ENCODE assay signal across 21 cellular contexts in the genomic region with DNA sequence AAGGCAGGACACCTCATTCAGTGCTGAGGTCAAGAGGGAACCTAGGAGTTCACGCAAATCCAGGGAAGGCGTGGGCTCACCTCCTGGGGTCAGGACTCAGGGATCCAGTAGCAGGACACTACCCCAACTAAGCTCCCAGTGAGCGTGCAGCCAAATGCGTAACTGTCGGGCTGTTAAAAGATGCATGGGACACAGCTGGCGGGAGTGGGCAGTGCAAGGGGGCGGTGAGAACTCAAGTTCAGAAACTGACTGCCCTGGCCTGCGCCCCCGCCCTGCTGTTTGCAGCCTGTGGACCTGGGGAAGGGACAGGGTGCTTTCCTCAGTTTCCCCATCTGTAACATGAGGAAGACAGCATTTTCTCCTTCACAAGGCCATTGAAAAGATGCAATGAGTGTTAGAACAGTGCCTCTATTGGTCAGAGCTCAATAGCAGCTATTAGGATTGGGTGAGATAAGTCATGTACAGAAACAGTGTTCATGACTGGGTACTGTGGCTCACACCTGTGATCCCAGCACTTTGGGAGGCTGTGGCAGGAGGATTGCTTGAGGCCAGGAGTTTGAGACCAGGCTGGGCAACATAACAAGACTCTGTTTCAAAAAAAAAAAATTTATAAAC. TPM values are rescaled to one million over a fixed set of nuclear protein-coding genes. Genes with fewer than 3 reads are reported as not detected.
DNase-seq lines count a peak whose midpoint lies in the region; ATAC-seq, FAIRE-seq and TF ChIP-seq lines count a peak whose summit lies in the region.
"Had no signal": no experiment of that assay in that cellular context is flagged by ENCODE, and none has a peak within 500 bp of the region (broad histone marks: within the 10 kb centered on the region; RNA-seq: fewer than 3 reads in every experiment).

No MANE protein-coding gene starts in this region.

- intact Hi-C loops in HepG2 (cut with micrococcal nuclease; ENCODE audit: unreplicated experiment): no loop called here
- intact Hi-C loops in right lobe of liver (cut with DNase I): no loop called here

- H3K9ac ChIP-seq in HepG2 (ENCODE audit: insufficient read depth, low read depth, low read length) (no peak overlapping the region), Loucy (ENCODE audit: low read depth, low read length, poor library complexity, severe bottlenecking) (no peak overlapping the region)
- H3K9ac ChIP-seq: BLaER1, GM23248 had no signal

- no peaks in the 10 kb centered on the region for H3K4me1 Mint-ChIP-seq in chondrocyte (ENCODE audit: low read depth)
- H3K4me1 Mint-ChIP-seq in stimulated activated naive CD8-positive, alpha-beta T cell treated with anti-CD3 and anti-CD28 coated beads, Interleukin-15, amount 100 ng/mL, for 72 hours: peaks cover 5% of the 10 kb centered on the region
- H3K4me1 Mint-ChIP-seq: activated B cell treated with CpG ODN at 0.5 μM for 24 hours, immature natural killer cell had no signal

- TF ChIP-seq POLR2A in HepG2 (IDR thresholded peaks at IDR 0.05; ENCODE audit: insufficient read depth in 1 of 2, low read depth in 2 of 2, low read length in 2 of 2) (no peak), right lobe of liver (IDR thresholded peaks at IDR 0.05) (no peak)

- no peaks in the 10 kb centered on the region for H3K9me2 ChIP-seq in Loucy (replicated peaks; ENCODE audit: low read depth, low read length)

- in situ Hi-C loops in HepG2 (cut with HindIII; ENCODE audit: extremely low pct_ligation_motif_present, low pct_unique_long_range_greater_than_20kb): no loop called here

- POLR2A ChIA-PET in HepG2 (lab: Yijun Ruan, JAX): interaction anchor here (1.2 to 3.6 kb wide), 3 partner anchors 13 to 27 kb away, joined by 3 to 11 read pairs (median 5); a partner anchor contains a TSS

- CTCF ChIA-PET in HepG2 (lab: Yijun Ruan, JAX; ENCODE audit: low intra/inter-chr PET ratio, low total read pairs): no interaction called here

- H3K36me3 ChIP-seq in HepG2 (replicated peaks in 1 of 2; ENCODE audit: control insufficient read depth in 1 of 2, insufficient read depth in 2 of 2, low read length in 2 of 2) (peaks cover 3% of the 10 kb centered on the region in 2 experiments; a peak in 2 of 5 replicates), right lobe of liver (peaks cover 0 to 58% (median 18%) of the 10 kb centered on the region in 4 donors), Loucy (ENCODE audit: insufficient read depth, low read length) (no peaks in the 10 kb centered on the region)

- BruUV-seq in HepG2 (replicated peaks; lab: Mats Ljungman, UMichigan): no TSS peak

- H3K9me3 Mint-ChIP-seq in chondrocyte (ENCODE audit: low read depth): no peaks in the 10 kb centered on the region
- no peaks in the 10 kb centered on the region for H3K9me3 Mint-ChIP-seq in stimulated activated naive CD8-positive, alpha-beta T cell treated with anti-CD3 and anti-CD28 coated beads, Interleukin-15, amount 100 ng/mL, for 72 hours
- H3K9me3 Mint-ChIP-seq: activated B cell treated with CpG ODN at 0.5 μM for 24 hours, immature natural killer cell had no signal

- H3F3A ChIP-seq in Loucy (ENCODE audit: low read depth): no peaks in the 10 kb centered on the region

- H3K27ac ChIP-seq in HepG2 (ENCODE audit: extremely low read length, insufficient read depth, low read length) (no peak overlapping the region), right lobe of liver (no peak overlapping the region)
- H3K27ac ChIP-seq: BLaER1, colonic mucosa, epithelial cell of prostate, GM23248, suprapubic skin had no signal

- DNase-seq in HepG2 (ENCODE audit: low spot score): no peak
- DNase-seq in right lobe of liver: no peak
- DNase-seq in chondrocyte (ENCODE audit: low spot score): no peak
- DNase-seq in stimulated activated naive CD8-positive, alpha-beta T cell treated with anti-CD3 and anti-CD28 coated beads, Interleukin-15, amount 100 ng/mL, for 72 hours: no peak
- no peak for DNase-seq in SIG-M5 treated with dmso at 0.1 percent for 504 hours (lab: John Stamatoyannopoulos, UW; ENCODE audit: unreplicated experiment)
- DNase-seq: activated B cell treated with CpG ODN at 0.5 μM for 24 hours; activated CD8-positive, alpha-beta memory T cell treated with anti-CD3 and anti-CD28 coated beads, Interleukin-2, amount 50 U/mL, for 4 hours; amniotic stem cell; colonic mucosa; DMS153; GM23248; immature natural killer cell; NCI-H774; RPMI8226 had no signal

- FAIRE-seq in HepG2 (lab: Jason Lieb, UNC): peak; percentile 30
- FAIRE-seq: HTR-8/SVneo had no signal

- peak overlapping the region; percentile 54 for H3K27ac Mint-ChIP-seq in chondrocyte (ENCODE audit: unreplicated experiment)
- H3K27ac Mint-ChIP-seq in stimulated activated naive CD8-positive, alpha-beta T cell treated with anti-CD3 and anti-CD28 coated beads, Interleukin-15, amount 100 ng/mL, for 72 hours: peak overlapping the region in 1 of 2 donors; percentile 52
- H3K27ac Mint-ChIP-seq: activated B cell treated with CpG ODN at 0.5 μM for 24 hours had no signal

- H3K4me3 ChIP-seq in HepG2 (replicated peaks in 1 of 3; ENCODE audit: insufficient read depth in 1 of 3, low read depth in 2 of 3, low read length in 3 of 3) (no peak overlapping the region), right lobe of liver (no peak overlapping the region), Loucy (ENCODE audit: low read length, poor library complexity, severe bottlenecking) (no peak overlapping the region)
- H3K4me3 ChIP-seq: BLaER1, colonic mucosa, GM23248, suprapubic skin had no signal

- H3K27me3 ChIP-seq in HepG2 (ENCODE audit: control insufficient read depth in 1 of 2, insufficient read depth in 2 of 2, low read length in 2 of 2) (no peaks in the 10 kb centered on the region), right lobe of liver (no peaks in the 10 kb centered on the region), Loucy (ENCODE audit: insufficient read depth, low read length, poor library complexity, severe bottlenecking) (no peaks in the 10 kb centered on the region)
- H3K27me3 ChIP-seq: BLaER1, colonic mucosa, suprapubic skin had no signal

- H3K4me1 ChIP-seq in HepG2 (ENCODE audit: insufficient read depth, low read length) (no peaks in the 10 kb centered on the region), right lobe of liver (no peaks in the 10 kb centered on the region), Loucy (ENCODE audit: insufficient read depth, low read length, poor library complexity, severe bottlenecking) (no peaks in the 10 kb centered on the region)
- H3K4me1 ChIP-seq: BLaER1, colonic mucosa, suprapubic skin had no signal

- H3K36me3 Mint-ChIP-seq in chondrocyte (ENCODE audit: low read depth): peaks cover 33% of the 10 kb centered on the region

- TF ChIP-seq RAD21 in HepG2 (CRISPR knock-in tag; IDR thresholded peaks at IDR 0.05): no peak

- H3K27me3 Mint-ChIP-seq in chondrocyte (ENCODE audit: low read depth): no peaks in the 10 kb centered on the region
- H3K27me3 Mint-ChIP-seq in stimulated activated naive CD8-positive, alpha-beta T cell treated with anti-CD3 and anti-CD28 coated beads, Interleukin-15, amount 100 ng/mL, for 72 hours: no peaks in the 10 kb centered on the region
- H3K27me3 Mint-ChIP-seq: activated B cell treated with CpG ODN at 0.5 μM for 24 hours had no signal

- H3K9me3 ChIP-seq in HepG2 (ENCODE audit: low read length): no peaks in the 10 kb centered on the region
- no peaks in the 10 kb centered on the region for H3K9me3 ChIP-seq in right lobe of liver
- H3K9me3 ChIP-seq in Loucy (ENCODE audit: insufficient read depth, low read depth, low read length): no peaks in the 10 kb centered on the region
- H3K9me3 ChIP-seq: BLaER1, colonic mucosa, suprapubic skin had no signal

- H3K79me2 ChIP-seq in HepG2 (ENCODE audit: insufficient read depth, low read length) (no peaks in the 10 kb centered on the region), Loucy (ENCODE audit: insufficient read depth, low read length) (no peaks in the 10 kb centered on the region)

- peak; percentile 52 for ATAC-seq in HepG2
- no peak for ATAC-seq in right lobe of liver
- ATAC-seq in stimulated activated naive CD8-positive, alpha-beta T cell treated with anti-CD3 and anti-CD28 coated beads, Interleukin-15, amount 100 ng/mL, for 72 hours: peak; percentile 54
- no peak for ATAC-seq in HG03378 (IDR thresholded peaks at IDR 0.05; ENCODE audit: unreplicated experiment)
- ATAC-seq in GM18861 (IDR thresholded peaks at IDR 0.05; ENCODE audit: unreplicated experiment): no peak

- H3K4me3 Mint-ChIP-seq in chondrocyte (ENCODE audit: unreplicated experiment): no peak overlapping the region
- H3K4me3 Mint-ChIP-seq in stimulated activated naive CD8-positive, alpha-beta T cell treated with anti-CD3 and anti-CD28 coated beads, Interleukin-15, amount 100 ng/mL, for 72 hours: no peak overlapping the region
- H3K4me3 Mint-ChIP-seq: activated B cell treated with CpG ODN at 0.5 μM for 24 hours, immature natural killer cell had no signal

- TF ChIP-seq EP300 in HepG2 (IDR thresholded peaks at IDR 0.05; ENCODE audit: low read depth in 2 of 2, low read length in 2 of 2) (no peak), HepG2 (CRISPR knock-in tag; IDR thresholded peaks at IDR 0.05; ENCODE audit: borderline replicate concordance) (no peak)

- WGBS in HepG2 (ENCODE audit: low lambda C conversion rate): 97% methylated on average over 9 of the region's 9 CpGs
- 92% methylated on average over 2 of the region's 9 CpGs for WGBS in right lobe of liver (ENCODE audit: insufficient coverage, low coverage, low lambda C conversion rate, missing lambda C conversion rate)

- TF ChIP-seq CTCF in HepG2 (CRISPR knock-in tag; IDR thresholded peaks at IDR 0.05) (peak; percentile 26; the same call in 1 of the 2 replicates), right lobe of liver (IDR thresholded peaks at IDR 0.05) (peak in 1 of 4 donors; percentile 7), Loucy (conservative IDR thresholded peaks at IDR 0.05; ENCODE audit: low read length) (peak; percentile 50), chondrocyte (IDR thresholded peaks at IDR 0.05) (no peak)

- H3K4me2 ChIP-seq in HepG2 (ENCODE audit: low read depth, low read length) (no peak overlapping the region), Loucy (ENCODE audit: low read depth, low read length, poor library complexity, severe bottlenecking) (no peak overlapping the region)
- H3K4me2 ChIP-seq: BLaER1 had no signal

- H2AFZ ChIP-seq in HepG2 (ENCODE audit: low read length): no peak overlapping the region
- H2AFZ ChIP-seq in Loucy (ENCODE audit: low read length): no peak overlapping the region
- H2AFZ ChIP-seq: GM23248 had no signal

- H4K20me1 ChIP-seq in HepG2 (ENCODE audit: insufficient read depth, low read length): no peaks in the 10 kb centered on the region
- no peaks in the 10 kb centered on the region for H4K20me1 ChIP-seq in Loucy (ENCODE audit: insufficient read depth, low read length, poor library complexity, severe bottlenecking)
- H4K20me1 ChIP-seq: BLaER1 had no signal

RNA-seq across cellular contexts. Expression of a gene that starts 20.2 kb away (rescaled TPM):
- total RNA-seq in HepG2 (2016; rRNA removed; fragmentation: Illumina TruSeq; extraction: Trizol) (39.2 and 54.9 TPM in 2 replicates), right lobe of liver (10 to 100 TPM; 35.1 to 96.6 (median 58.2) TPM), chondrocyte (73.5 to 79.7 TPM (median 78.3 TPM) in 3 replicates)
- total RNA-seq in HepG2 (2016; cell fraction: cytosol; rRNA removed; fragmentation: Illumina TruSeq; extraction: Trizol; ENCODE audit: low read depth): 23.3 and 32.6 TPM in 2 replicates
- total RNA-seq in HepG2 (2016; cell fraction: insoluble cytoplasmic fraction; rRNA removed; fragmentation: Illumina TruSeq; extraction: Trizol): 43.4 and 55.7 TPM in 2 replicates
- 45.8 and 63.4 TPM in 2 replicates for total RNA-seq in HepG2 (2016; cell fraction: membrane; rRNA removed; fragmentation: Illumina TruSeq; extraction: Trizol)
- 32.9 and 36.1 TPM in 2 replicates for total RNA-seq in HepG2 (2016; cell fraction: nucleus; rRNA removed; fragmentation: Illumina TruSeq; extraction: Trizol)
- polyA plus RNA-seq in HepG2 (2011; rRNA removed): 97.5 and 109 TPM in 2 replicates
- polyA plus RNA-seq in HepG2 (2011; cell fraction: cytosol; rRNA removed): 106 and 126 TPM in 2 replicates
- 59.6 and 70.3 TPM in 2 replicates for polyA plus RNA-seq in HepG2 (2011; cell fraction: nucleus; rRNA removed)
- polyA plus RNA-seq in HepG2 (2012): 53.5 and 77.9 TPM in 2 replicates
- 28.1 and 42.6 TPM in 2 replicates for polyA plus RNA-seq in HepG2 (2016; cell fraction: cytosol; fragmentation: Illumina TruSeq; extraction: Trizol; ENCODE audit: low read depth)
- polyA plus RNA-seq in HepG2 (2016; cell fraction: insoluble cytoplasmic fraction; fragmentation: Illumina TruSeq; extraction: Trizol; ENCODE audit: low read depth): 49.9 and 51.9 TPM in 2 replicates
- 49.0 and 62.7 TPM in 2 replicates for polyA plus RNA-seq in HepG2 (2016; cell fraction: membrane; fragmentation: Illumina TruSeq; extraction: Trizol; ENCODE audit: low read depth)
- 63.3 and 67.6 TPM in 2 replicates for polyA plus RNA-seq in HepG2 (2016; cell fraction: nucleus; fragmentation: Illumina TruSeq; extraction: Trizol; ENCODE audit: insufficient read depth, low read depth)
- polyA minus RNA-seq in HepG2 (2011; rRNA and poly(A)+ RNA removed; ENCODE audit: low replicate concordance): 98.0 and 109 TPM in 2 replicates
- 39.7 and 49.2 TPM in 2 replicates for polyA minus RNA-seq in HepG2 (2011; cell fraction: cytosol; rRNA and poly(A)+ RNA removed)
- 15.5 and 25.5 TPM in 2 replicates for polyA minus RNA-seq in HepG2 (2011; cell fraction: nucleus; rRNA and poly(A)+ RNA removed)

RNA-seq across cellular contexts. Expression of a gene that starts 22.6 kb away (rescaled TPM):
- total RNA-seq in HepG2 (2016; rRNA removed; fragmentation: Illumina TruSeq; extraction: Trizol): 22.0 and 22.9 TPM in 2 replicates
- 3.2 and 3.6 TPM in 2 replicates for total RNA-seq in HepG2 (2016; cell fraction: cytosol; rRNA removed; fragmentation: Illumina TruSeq; extraction: Trizol; ENCODE audit: low read depth)
- total RNA-seq in HepG2 (2016; cell fraction: insoluble cytoplasmic fraction; rRNA removed; fragmentation: Illumina TruSeq; extraction: Trizol): 15.3 and 24.2 TPM in 2 replicates
- 7.2 and 7.3 TPM in 2 replicates for total RNA-seq in HepG2 (2016; cell fraction: membrane; rRNA removed; fragmentation: Illumina TruSeq; extraction: Trizol)
- total RNA-seq in HepG2 (2016; cell fraction: nucleus; rRNA removed; fragmentation: Illumina TruSeq; extraction: Trizol): 15.6 and 17.1 TPM in 2 replicates
- 43.5 and 65.5 TPM in 2 replicates for polyA plus RNA-seq in HepG2 (2011; rRNA removed)
- 24.9 and 28.2 TPM in 2 replicates for polyA plus RNA-seq in HepG2 (2011; cell fraction: cytosol; rRNA removed)
- 68.9 and 74.4 TPM in 2 replicates for polyA plus RNA-seq in HepG2 (2011; cell fraction: nucleus; rRNA removed)
- polyA plus RNA-seq in HepG2 (2012): 36.4 and 37.1 TPM in 2 replicates
- polyA plus RNA-seq in HepG2 (2016; cell fraction: cytosol; fragmentation: Illumina TruSeq; extraction: Trizol; ENCODE audit: low read depth): 2.1 TPM in 2 replicates
- polyA plus RNA-seq in HepG2 (2016; cell fraction: insoluble cytoplasmic fraction; fragmentation: Illumina TruSeq; extraction: Trizol; ENCODE audit: low read depth): 14.5 and 16.2 TPM in 2 replicates
- 4.3 and 4.9 TPM in 2 replicates for polyA plus RNA-seq in HepG2 (2016; cell fraction: membrane; fragmentation: Illumina TruSeq; extraction: Trizol; ENCODE audit: low read depth)
- 18.7 and 20.9 TPM in 2 replicates for polyA plus RNA-seq in HepG2 (2016; cell fraction: nucleus; fragmentation: Illumina TruSeq; extraction: Trizol; ENCODE audit: insufficient read depth, low read depth)
- polyA minus RNA-seq in HepG2 (2011; rRNA and poly(A)+ RNA removed; ENCODE audit: low replicate concordance): 233 and 295 TPM in 2 replicates
- 33.9 and 42.5 TPM in 2 replicates for polyA minus RNA-seq in HepG2 (2011; cell fraction: cytosol; rRNA and poly(A)+ RNA removed)
- 41.5 and 62.7 TPM in 2 replicates for polyA minus RNA-seq in HepG2 (2011; cell fraction: nucleus; rRNA and poly(A)+ RNA removed)
- total RNA-seq in right lobe of liver: 100 to 1,000 TPM in 2 of 6 experiments, 10 to 100 TPM in 4; 37.4 to 112 (median 77.8) TPM
- total RNA-seq in chondrocyte: 101 to 132 TPM (median 106 TPM) in 3 replicates

RNA-seq across cellular contexts. Expression of a gene that starts 26.9 kb away (rescaled TPM):
- total RNA-seq in HepG2 (2016; rRNA removed; fragmentation: Illumina TruSeq; extraction: Trizol): 66.4 and 74.5 TPM in 2 replicates
- 27.0 and 29.8 TPM in 2 replicates for total RNA-seq in HepG2 (2016; cell fraction: cytosol; rRNA removed; fragmentation: Illumina TruSeq; extraction: Trizol; ENCODE audit: low read depth)
- total RNA-seq in HepG2 (2016; cell fraction: insoluble cytoplasmic fraction; rRNA removed; fragmentation: Illumina TruSeq; extraction: Trizol): 66.8 and 70.4 TPM in 2 replicates
- total RNA-seq in HepG2 (2016; cell fraction: membrane; rRNA removed; fragmentation: Illumina TruSeq; extraction: Trizol): 60.2 and 69.2 TPM in 2 replicates
- total RNA-seq in HepG2 (2016; cell fraction: nucleus; rRNA removed; fragmentation: Illumina TruSeq; extraction: Trizol): 26.7 and 29.3 TPM in 2 replicates
- 9.8 and 9.9 TPM in 2 replicates for polyA plus RNA-seq in HepG2 (2011; rRNA removed)
- 8.4 and 11.4 TPM in 2 replicates for polyA plus RNA-seq in HepG2 (2011; cell fraction: cytosol; rRNA removed)
- 21.8 and 24.6 TPM in 2 replicates for polyA plus RNA-seq in HepG2 (2011; cell fraction: nucleus; rRNA removed)
- polyA plus RNA-seq in HepG2 (2012): 18.6 and 19.8 TPM in 2 replicates
- 35.6 and 42.4 TPM in 2 replicates for polyA plus RNA-seq in HepG2 (2016; cell fraction: cytosol; fragmentation: Illumina TruSeq; extraction: Trizol; ENCODE audit: low read depth)
- polyA plus RNA-seq in HepG2 (2016; cell fraction: insoluble cytoplasmic fraction; fragmentation: Illumina TruSeq; extraction: Trizol; ENCODE audit: low read depth): 77.4 and 82.7 TPM in 2 replicates
- 57.3 and 67.2 TPM in 2 replicates for polyA plus RNA-seq in HepG2 (2016; cell fraction: membrane; fragmentation: Illumina TruSeq; extraction: Trizol; ENCODE audit: low read depth)
- polyA plus RNA-seq in HepG2 (2016; cell fraction: nucleus; fragmentation: Illumina TruSeq; extraction: Trizol; ENCODE audit: insufficient read depth, low read depth): 45.2 and 52.8 TPM in 2 replicates
- 5.5 and 6.5 TPM in 2 replicates for polyA minus RNA-seq in HepG2 (2011; rRNA and poly(A)+ RNA removed; ENCODE audit: low replicate concordance)
- polyA minus RNA-seq in HepG2 (2011; cell fraction: cytosol; rRNA and poly(A)+ RNA removed): 4.8 and 9.2 TPM in 2 replicates
- polyA minus RNA-seq in HepG2 (2011; cell fraction: nucleus; rRNA and poly(A)+ RNA removed): 15.1 and 19.6 TPM in 2 replicates
- total RNA-seq in right lobe of liver: 10 to 100 TPM in 5 of 6 experiments, 1 to 10 TPM in 1; 8.5 to 26.1 (median 11.5) TPM
- total RNA-seq in chondrocyte: 22.3 to 40.2 TPM (median 23.0 TPM) in 3 replicates

RNA-seq across cellular contexts. Expression of a gene that starts 30.8 kb away (rescaled TPM):
- total RNA-seq in HepG2 (2016; rRNA removed; fragmentation: Illumina TruSeq; extraction: Trizol): 0.11 and 0.51 TPM in 2 replicates
- not detected in 2 replicates for total RNA-seq in HepG2 (2016; cell fraction: cytosol; rRNA removed; fragmentation: Illumina TruSeq; extraction: Trizol; ENCODE audit: low read depth)
- total RNA-seq in HepG2 (2016; cell fraction: insoluble cytoplasmic fraction; rRNA removed; fragmentation: Illumina TruSeq; extraction: Trizol): 0.76 TPM in 1 of 2 replicates, not detected in the other
- total RNA-seq in HepG2 (2016; cell fraction: membrane; rRNA removed; fragmentation: Illumina TruSeq; extraction: Trizol): 0.28 TPM in 1 of 2 replicates, not detected in the other
- 1.1 and 1.4 TPM in 2 replicates for total RNA-seq in HepG2 (2016; cell fraction: nucleus; rRNA removed; fragmentation: Illumina TruSeq; extraction: Trizol)
- polyA plus RNA-seq in HepG2 (2011; rRNA removed): 1.1 and 1.8 TPM in 2 replicates
- 0.31 and 0.38 TPM in 2 replicates for polyA plus RNA-seq in HepG2 (2011; cell fraction: cytosol; rRNA removed)
- 16.2 and 16.5 TPM in 2 replicates for polyA plus RNA-seq in HepG2 (2011; cell fraction: nucleus; rRNA removed)
- polyA plus RNA-seq in HepG2 (2012): 1.6 and 1.7 TPM in 2 replicates
- polyA plus RNA-seq in HepG2 (2016; cell fraction: cytosol; fragmentation: Illumina TruSeq; extraction: Trizol; ENCODE audit: low read depth): 0.08 TPM in 1 of 2 replicates, not detected in the other
- 0.11 and 0.41 TPM in 2 replicates for polyA plus RNA-seq in HepG2 (2016; cell fraction: insoluble cytoplasmic fraction; fragmentation: Illumina TruSeq; extraction: Trizol; ENCODE audit: low read depth)
- polyA plus RNA-seq in HepG2 (2016; cell fraction: membrane; fragmentation: Illumina TruSeq; extraction: Trizol; ENCODE audit: low read depth): 0.07 and 0.15 TPM in 2 replicates
- polyA plus RNA-seq in HepG2 (2016; cell fraction: nucleus; fragmentation: Illumina TruSeq; extraction: Trizol; ENCODE audit: insufficient read depth, low read depth): 3.5 and 3.7 TPM in 2 replicates
- 0.07 and 0.56 TPM in 2 replicates for polyA minus RNA-seq in HepG2 (2011; rRNA and poly(A)+ RNA removed; ENCODE audit: low replicate concordance)
- polyA minus RNA-seq in HepG2 (2011; cell fraction: cytosol; rRNA and poly(A)+ RNA removed): not detected in 2 replicates
- polyA minus RNA-seq in HepG2 (2011; cell fraction: nucleus; rRNA and poly(A)+ RNA removed): 1.5 and 2.4 TPM in 2 replicates
- total RNA-seq in right lobe of liver: under 1 TPM in 4 of 6 experiments, not detected in 2; 0.15 to 0.98 (median 0.51) TPM
- 5.2 to 9.1 TPM (median 6.1 TPM) in 3 replicates for total RNA-seq in chondrocyte
- polyA plus RNA-seq: immature natural killer cell had no signal

RNA-seq across cellular contexts. Expression of a gene that starts 36.5 kb away (rescaled TPM):
- total RNA-seq in HepG2 (2016; rRNA removed; fragmentation: Illumina TruSeq; extraction: Trizol) (229 and 277 TPM in 2 replicates), right lobe of liver (100 to 1,000 TPM in 1 of 6 experiments, 10 to 100 TPM in 5; 42.9 to 106 (median 60.7) TPM), chondrocyte (318 to 359 TPM (median 358 TPM) in 3 replicates)
- total RNA-seq in HepG2 (2016; cell fraction: cytosol; rRNA removed; fragmentation: Illumina TruSeq; extraction: Trizol; ENCODE audit: low read depth): 423 and 431 TPM in 2 replicates
- total RNA-seq in HepG2 (2016; cell fraction: insoluble cytoplasmic fraction; rRNA removed; fragmentation: Illumina TruSeq; extraction: Trizol): 196 and 286 TPM in 2 replicates
- total RNA-seq in HepG2 (2016; cell fraction: membrane; rRNA removed; fragmentation: Illumina TruSeq; extraction: Trizol): 825 and 837 TPM in 2 replicates
- total RNA-seq in HepG2 (2016; cell fraction: nucleus; rRNA removed; fragmentation: Illumina TruSeq; extraction: Trizol): 134 and 167 TPM in 2 replicates
- polyA plus RNA-seq in HepG2 (2011; rRNA removed): 203 and 255 TPM in 2 replicates
- polyA plus RNA-seq in HepG2 (2011; cell fraction: cytosol; rRNA removed): 164 and 235 TPM in 2 replicates
- polyA plus RNA-seq in HepG2 (2011; cell fraction: nucleus; rRNA removed): 242 and 334 TPM in 2 replicates
- 301 and 452 TPM in 2 replicates for polyA plus RNA-seq in HepG2 (2012)
- 608 and 677 TPM in 2 replicates for polyA plus RNA-seq in HepG2 (2016; cell fraction: cytosol; fragmentation: Illumina TruSeq; extraction: Trizol; ENCODE audit: low read depth)
- polyA plus RNA-seq in HepG2 (2016; cell fraction: insoluble cytoplasmic fraction; fragmentation: Illumina TruSeq; extraction: Trizol; ENCODE audit: low read depth): 287 and 420 TPM in 2 replicates
- polyA plus RNA-seq in HepG2 (2016; cell fraction: membrane; fragmentation: Illumina TruSeq; extraction: Trizol; ENCODE audit: low read depth): 1,001 and 1,210 TPM in 2 replicates
- 330 and 379 TPM in 2 replicates for polyA plus RNA-seq in HepG2 (2016; cell fraction: nucleus; fragmentation: Illumina TruSeq; extraction: Trizol; ENCODE audit: insufficient read depth, low read depth)
- polyA minus RNA-seq in HepG2 (2011; rRNA and poly(A)+ RNA removed; ENCODE audit: low replicate concordance): 512 and 628 TPM in 2 replicates
- 217 and 237 TPM in 2 replicates for polyA minus RNA-seq in HepG2 (2011; cell fraction: cytosol; rRNA and poly(A)+ RNA removed)
- polyA minus RNA-seq in HepG2 (2011; cell fraction: nucleus; rRNA and poly(A)+ RNA removed): 59.9 and 60.5 TPM in 2 replicates

Comparison
In these comparisons a context has a peak if more than half of its experiments do, and no peak if none do; other contexts are left out.
1. ATAC-seq: peak in HepG2 (single experiment) and stimulated activated naive CD8-positive, alpha-beta T cell treated with anti-CD3 and anti-CD28 coated beads, Interleukin-15, amount 100 ng/mL, for 72 hours (single experiment); none in right lobe of liver (0 of 4), HG03378 (single experiment) and GM18861 (single experiment).